ENCODE assay signal across 8 cellular contexts in genomic region chr5:42767491-42768105, GRCh38. TPM values are rescaled to one million over a fixed set of nuclear protein-coding genes. Genes with fewer than 3 reads are reported as not detected.
A peak's percentile ranks its signal among the peaks of the same experiment; 100 is the strongest.
DNase-seq lines count a peak whose midpoint lies in the region; ATAC-seq lines count a peak whose summit lies in the region.

No MANE protein-coding gene starts in this region.

- no peaks in the 10 kb centered on the region for H3K9me3 Mint-ChIP-seq in activated naive CD8-positive, alpha-beta T cell treated with anti-CD3 and anti-CD28 coated beads, Interleukin-2, amount 50 U/mL, for 24 hours

- H3K4me1 Mint-ChIP-seq in T-helper 17 cell = peaks cover 5% of the 10 kb centered on the region
- no peaks in the 10 kb centered on the region for H3K4me1 Mint-ChIP-seq in activated naive CD8-positive, alpha-beta T cell treated with anti-CD3 and anti-CD28 coated beads, Interleukin-2, amount 50 U/mL, for 24 hours

- peaks cover 18% of the 10 kb centered on the region for H3K27me3 Mint-ChIP-seq in T-helper 17 cell
- peaks cover 6% of the 10 kb centered on the region for H3K27me3 Mint-ChIP-seq in activated naive CD8-positive, alpha-beta T cell treated with anti-CD3 and anti-CD28 coated beads, Interleukin-2, amount 50 U/mL, for 24 hours

- H3K36me3 Mint-ChIP-seq in T-helper 17 cell (ENCODE audit: low read depth) = no peaks in the 10 kb centered on the region
- H3K36me3 Mint-ChIP-seq in activated naive CD8-positive, alpha-beta T cell treated with anti-CD3 and anti-CD28 coated beads, Interleukin-2, amount 50 U/mL, for 24 hours (ENCODE audit: low read depth) = peaks cover 2% of the 10 kb centered on the region

- H3K27ac Mint-ChIP-seq in T-helper 17 cell = no peak overlapping the region
- H3K27ac Mint-ChIP-seq in activated naive CD8-positive, alpha-beta T cell treated with anti-CD3 and anti-CD28 coated beads, Interleukin-2, amount 50 U/mL, for 24 hours = no peak overlapping the region

- no peak for ATAC-seq in T-helper 17 cell
- no peak for ATAC-seq in activated naive CD8-positive, alpha-beta T cell treated with anti-CD3 and anti-CD28 coated beads, Interleukin-2, amount 50 U/mL, for 24 hours

- no peaks in the 10 kb centered on the region for H3K9me3 ChIP-seq in T-helper 17 cell (ENCODE audit: control insufficient read depth, low read length, poor library complexity, severe bottlenecking)

- peak; percentile 27 for DNase-seq in NCI-H82 (lab: John Stamatoyannopoulos, UW)
- no peak for DNase-seq in NCI-H82 treated with DMSO at 0.1 percent for 48 hours (lab: John Stamatoyannopoulos, UW; ENCODE audit: unreplicated experiment)
- peak; percentile 27 for DNase-seq in HuH-7 (ENCODE audit: low spot score)
- peak; percentile 7 for DNase-seq in SKM-1 (lab: John Stamatoyannopoulos, UW; ENCODE audit: unreplicated experiment)
- DNase-seq in glomerular visceral epithelial cell (ENCODE audit: extremely low spot score) = peak; percentile 26
- peak; percentile 35 for DNase-seq in stromal cell of bone marrow (ENCODE audit: low read depth)
- no peak for DNase-seq in T-helper 17 cell
- DNase-seq in activated naive CD8-positive, alpha-beta T cell treated with anti-CD3 and anti-CD28 coated beads, Interleukin-2, amount 50 U/mL, for 24 hours = no peak

- no peak overlapping the region for H3K4me3 Mint-ChIP-seq in T-helper 17 cell
- no peak overlapping the region for H3K4me3 Mint-ChIP-seq in activated naive CD8-positive, alpha-beta T cell treated with anti-CD3 and anti-CD28 coated beads, Interleukin-2, amount 50 U/mL, for 24 hours

RNA-seq across cellular contexts. Expression of gene CCDC152, which starts 11.0 kb away (rescaled TPM):
- total RNA-seq in T-helper 17 cell = 1 to 10 TPM; 2.1 to 2.2 TPM

RNA-seq across cellular contexts. Expression of gene SELENOP, which starts 44.1 kb away (rescaled TPM):
- total RNA-seq in T-helper 17 cell = under 1 TPM in 1 of 2 donors, not detected in 1; 0.70 TPM

Comparison
In these comparisons a context has a peak if more than half of its experiments do, and no peak if none do; other contexts are left out.
1. DNase-seq: peak in NCI-H82 (single experiment), HuH-7 (single experiment), SKM-1 (single experiment), glomerular visceral epithelial cell (single experiment) and stromal cell of bone marrow (single experiment); none in NCI-H82 treated with DMSO at 0.1 percent for 48 hours (single experiment), T-helper 17 cell (0 of 3) and activated naive CD8-positive, alpha-beta T cell treated with anti-CD3 and anti-CD28 coated beads, Interleukin-2, amount 50 U/mL, for 24 hours (single experiment).